19 cellular contexts compared by ENCODE assay signal in genomic region chr12:124438415-124439056, GRCh38.
DNase-seq lines count a peak whose midpoint lies in the region; ATAC-seq and TF ChIP-seq lines count a peak whose summit lies in the region.
"Had no signal": no experiment of that assay in that cellular context is flagged by ENCODE, and none has a peak within 500 bp of the region (broad histone marks: within the 10 kb centered on the region; RNA-seq: fewer than 3 reads in every experiment).

No MANE protein-coding gene starts in this region.

- TF ChIP-seq CTCF in Calu3 (IDR thresholded peaks at IDR 0.05; ENCODE audit: unreplicated experiment) = no peak
- TF ChIP-seq CTCF in RWPE1 (conservative IDR thresholded peaks at IDR 0.05; ENCODE audit: low read depth) = no peak

- H3K27ac ChIP-seq in RWPE1 (peak overlapping the region; percentile 54), layer of hippocampus (ENCODE audit: low read depth, low read length) (peak overlapping the region; percentile 52)
- H3K27ac ChIP-seq: foreskin keratinocyte had no signal

- DNase-seq in Calu3 (peak; percentile 42), RWPE1 (ENCODE audit: low spot score) (no peak), NCI-H1694 treated with DMSO at 0.1 percent for 48 hours (lab: John Stamatoyannopoulos, UW) (no peak), NCI-H774 (lab: John Stamatoyannopoulos, UW) (no peak), glomerular visceral epithelial cell (ENCODE audit: extremely low spot score) (no peak), NCI-H2171 (lab: John Stamatoyannopoulos, UW) (no peak)
- DNase-seq in stimulated activated naive CD8-positive, alpha-beta T cell treated with anti-CD3 and anti-CD28 coated beads, Interleukin-15, Interleukin-2, amounts not matched to agents 100 U/mL and 50 U/mL, for 24 hours = no peak
- DNase-seq: activated CD4-positive, alpha-beta T cell treated with anti-CD3 and anti-CD28 coated beads, Interleukin-2, amount 50 U/mL, for 1 hour; CD8-positive, alpha-beta T cell; effector CD8-positive, alpha-beta T cell; foreskin keratinocyte; mesenchymal stem cell; Right ventricle myocardium superior; stimulated activated CD4-positive, alpha-beta T cell treated with anti-CD3 and anti-CD28 coated beads, Interleukin-12 subunit alpha, Interleukin-12 subunit beta, amount 100 ng/mL, for 4 hours; T1000 had no signal

- intact Hi-C loops in Calu3 (cut with micrococcal nuclease; ENCODE audit: unreplicated experiment) = no loop called here

- H3K27me3 Mint-ChIP-seq in Calu3 (ENCODE audit: unreplicated experiment) = no peaks in the 10 kb centered on the region

- H3K27me3 ChIP-seq in layer of hippocampus (ENCODE audit: control insufficient read depth, insufficient read depth, low read length) = no peaks in the 10 kb centered on the region
- H3K27me3 ChIP-seq: foreskin keratinocyte, upper lobe of left lung had no signal

- peak; percentile 12 for ATAC-seq in stimulated activated naive CD8-positive, alpha-beta T cell treated with anti-CD3 and anti-CD28 coated beads, Interleukin-15, Interleukin-2, amounts not matched to agents 100 U/mL and 50 U/mL, for 24 hours
- ATAC-seq: CD8-positive, alpha-beta T cell; foreskin keratinocyte; GM23338 had no signal

- H3K4me3 Mint-ChIP-seq in Calu3 (ENCODE audit: low read depth, unreplicated experiment) = no peak overlapping the region
- H3K4me3 Mint-ChIP-seq: brain; CD8-positive, alpha-beta T cell; GM23338 had no signal

- H3K9me3 Mint-ChIP-seq in Calu3 (ENCODE audit: low read depth, unreplicated experiment) = no peaks in the 10 kb centered on the region
- H3K9me3 Mint-ChIP-seq: CD8-positive, alpha-beta T cell had no signal

- peaks cover 33% of the 10 kb centered on the region for H3K36me3 Mint-ChIP-seq in Calu3 (ENCODE audit: insufficient read depth, unreplicated experiment)

- BruUV-seq in Calu3 (replicated peaks; lab: Mats Ljungman, UMichigan) = no TSS peak

- H3K27ac Mint-ChIP-seq in Calu3 (ENCODE audit: unreplicated experiment) = no peak overlapping the region

- peaks cover 16% of the 10 kb centered on the region for H3K4me1 Mint-ChIP-seq in Calu3 (ENCODE audit: low read depth, unreplicated experiment)

- POLR2A ChIA-PET in RWPE1 (lab: Yijun Ruan, JAX; ENCODE audit: low non-redundant PET) = no interaction called here

- CTCF ChIA-PET in Calu3 (lab: Charles Lee) = no interaction called here
- CTCF ChIA-PET in RWPE1 (lab: Yijun Ruan, JAX) = no interaction called here
